Comparison of ENCODE assay signal across 8 cellular contexts in genomic region chr15:46329876-46330275, GRCh38.
"Had no signal": no experiment of that assay in that cellular context is flagged by ENCODE, and none has a peak within 500 bp of the region (broad histone marks: within the 10 kb centered on the region; RNA-seq: fewer than 3 reads in every experiment).

No MANE protein-coding gene starts in this region.

- DNase-seq: GDM1, GF-D8 had no signal

- H3K4me3 ChIP-seq: GM12878 had no signal

- FAIRE-seq: G401.6, GM12878, GM12891, GM12892, GM18507, GM19239 had no signal

- ATAC-seq: GM12878 had no signal
